ENCODE assay signal across 12 cellular contexts in the genomic region with DNA sequence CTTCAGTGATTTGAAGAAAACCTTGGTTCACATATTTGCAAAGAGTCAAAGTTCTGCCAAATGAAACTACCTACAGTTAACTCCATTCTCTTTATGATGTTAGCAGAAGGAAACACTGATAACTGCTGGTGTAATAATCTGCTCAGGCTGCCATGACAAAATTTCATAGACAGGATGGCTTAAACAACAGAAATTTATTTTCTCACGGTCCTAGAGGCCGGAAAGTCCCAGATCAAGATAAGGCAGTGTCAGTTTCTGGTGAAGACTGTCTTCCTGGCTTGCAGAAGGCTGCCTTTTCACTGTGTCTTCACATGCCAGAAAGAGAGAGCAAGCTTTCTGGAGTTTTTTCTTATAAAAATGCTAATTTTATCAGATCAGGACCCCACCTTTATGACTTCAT.
DNase-seq lines count a peak whose midpoint lies in the region; ATAC-seq and TF ChIP-seq lines count a peak whose summit lies in the region.
"Had no signal": no experiment of that assay in that cellular context is flagged by ENCODE, and none has a peak within 500 bp of the region (broad histone marks: within the 10 kb centered on the region; RNA-seq: fewer than 3 reads in every experiment).

No MANE protein-coding gene starts in this region.

- no peak for TF ChIP-seq CTCF in nephron progenitor cell (IDR thresholded peaks at IDR 0.05)

- peaks cover 0 to 3% of the 10 kb centered on the region in 2 experiments for H3K9me3 ChIP-seq in CD4-positive, CD25-positive, alpha-beta regulatory T cell (ENCODE audit: control insufficient read depth in 2 of 2, low read length in 2 of 2)

- H3K4me1 ChIP-seq in CD4-positive, CD25-positive, alpha-beta regulatory T cell (ENCODE audit: control insufficient read depth, insufficient read depth, low read length, poor library complexity, severe bottlenecking): peaks cover 15% of the 10 kb centered on the region

- no peaks in the 10 kb centered on the region for H3K36me3 Mint-ChIP-seq in CD4-positive, CD25-positive, alpha-beta regulatory T cell
- H3K36me3 Mint-ChIP-seq in T-helper 2 cell treated with Interferon-gamma antibody and Interleukin-4, amounts not matched to agents 5 μg/mL and 100 μg/mL, for 36 hours (ENCODE audit: low read depth): peaks cover 29% of the 10 kb centered on the region
- H3K36me3 Mint-ChIP-seq in nephron progenitor cell (ENCODE audit: low read depth): no peaks in the 10 kb centered on the region

- H3K4me3 Mint-ChIP-seq in CD4-positive, CD25-positive, alpha-beta regulatory T cell: peak overlapping the region in 1 of 4 donors; percentile 52
- H3K4me3 Mint-ChIP-seq in T-helper 2 cell treated with Interferon-gamma antibody and Interleukin-4, amounts not matched to agents 5 μg/mL and 100 μg/mL, for 36 hours: peak overlapping the region; percentile 62
- H3K4me3 Mint-ChIP-seq in nephron progenitor cell: no peak overlapping the region
- H3K4me3 Mint-ChIP-seq: stimulated activated naive CD8-positive, alpha-beta T cell treated with anti-CD3 and anti-CD28 coated beads, Interleukin-15, Interleukin-2, amounts not matched to agents 100 ng/mL and 50 ng/mL, for 24 hours; WTC11 had no signal

- peaks cover 0 to 10% (median 3%) of the 10 kb centered on the region in 7 donors for H3K9me3 Mint-ChIP-seq in CD4-positive, CD25-positive, alpha-beta regulatory T cell
- peaks cover 36% of the 10 kb centered on the region for H3K9me3 Mint-ChIP-seq in T-helper 2 cell treated with Interferon-gamma antibody and Interleukin-4, amounts not matched to agents 5 μg/mL and 100 μg/mL, for 36 hours
- H3K9me3 Mint-ChIP-seq in nephron progenitor cell: peaks cover 8% of the 10 kb centered on the region

- H3K36me3 ChIP-seq in CD4-positive, CD25-positive, alpha-beta regulatory T cell (ENCODE audit: control insufficient read depth, insufficient read depth, low read length): no peaks in the 10 kb centered on the region

- peak overlapping the region; percentile 56 for H3K4me3 ChIP-seq in CD4-positive, CD25-positive, alpha-beta regulatory T cell (ENCODE audit: low read depth, low read length)

- ATAC-seq in CD4-positive, CD25-positive, alpha-beta regulatory T cell (ENCODE audit: low read depth in 2 of 2): peak; percentile 34 to 65
- ATAC-seq in GM18909 (IDR thresholded peaks at IDR 0.05; ENCODE audit: poor library complexity, unreplicated experiment) (peak; percentile 91), HG03045 (IDR thresholded peaks at IDR 0.05; ENCODE audit: unreplicated experiment) (peak; percentile 83), GM19328 (IDR thresholded peaks at IDR 0.05; ENCODE audit: unreplicated experiment) (no peak)
- ATAC-seq: HCT116, WTC11 had no signal

- H3K27ac ChIP-seq in CD4-positive, CD25-positive, alpha-beta regulatory T cell (ENCODE audit: insufficient read depth, low read length, poor library complexity, severe bottlenecking): no peak overlapping the region

- peaks cover 6 to 24% (median 10%) of the 10 kb centered on the region in 4 donors for H3K4me1 Mint-ChIP-seq in CD4-positive, CD25-positive, alpha-beta regulatory T cell
- H3K4me1 Mint-ChIP-seq in T-helper 2 cell treated with Interferon-gamma antibody and Interleukin-4, amounts not matched to agents 5 μg/mL and 100 μg/mL, for 36 hours (ENCODE audit: low read depth): peaks cover 37% of the 10 kb centered on the region
- H3K4me1 Mint-ChIP-seq in nephron progenitor cell: no peaks in the 10 kb centered on the region
- H3K4me1 Mint-ChIP-seq: WTC11 had no signal

- peak overlapping the region in 2 of 3 donors; percentile 7 to 62 for H3K27ac Mint-ChIP-seq in CD4-positive, CD25-positive, alpha-beta regulatory T cell
- H3K27ac Mint-ChIP-seq in T-helper 2 cell treated with Interferon-gamma antibody and Interleukin-4, amounts not matched to agents 5 μg/mL and 100 μg/mL, for 36 hours: peak overlapping the region; percentile 50
- H3K27ac Mint-ChIP-seq in nephron progenitor cell: no peak overlapping the region
- H3K27ac Mint-ChIP-seq: stimulated activated naive CD8-positive, alpha-beta T cell treated with anti-CD3 and anti-CD28 coated beads, Interleukin-15, Interleukin-2, amounts not matched to agents 100 ng/mL and 50 ng/mL, for 24 hours; WTC11 had no signal

- no peaks in the 10 kb centered on the region for H3K27me3 ChIP-seq in CD4-positive, CD25-positive, alpha-beta regulatory T cell (ENCODE audit: control insufficient read depth, insufficient read depth, low read length)

- no peaks in the 10 kb centered on the region for H3K27me3 Mint-ChIP-seq in CD4-positive, CD25-positive, alpha-beta regulatory T cell
- H3K27me3 Mint-ChIP-seq in T-helper 2 cell treated with Interferon-gamma antibody and Interleukin-4, amounts not matched to agents 5 μg/mL and 100 μg/mL, for 36 hours (ENCODE audit: low read depth): no peaks in the 10 kb centered on the region
- H3K27me3 Mint-ChIP-seq in nephron progenitor cell (ENCODE audit: low read depth, poor library complexity): no peaks in the 10 kb centered on the region
- H3K27me3 Mint-ChIP-seq: stimulated activated naive CD8-positive, alpha-beta T cell treated with anti-CD3 and anti-CD28 coated beads, Interleukin-15, Interleukin-2, amounts not matched to agents 100 ng/mL and 50 ng/mL, for 24 hours had no signal

- peak in 2 of 3 donors; percentile 46 to 48 for DNase-seq in CD4-positive, CD25-positive, alpha-beta regulatory T cell
- DNase-seq in T-helper 2 cell treated with Interferon-gamma antibody and Interleukin-4, amounts not matched to agents 5 μg/mL and 100 μg/mL, for 36 hours (ENCODE audit: low spot score): peak; percentile 59
- no peak for DNase-seq in nephron progenitor cell
- DNase-seq in C1 segment of cervical spinal cord (lab: John Stamatoyannopoulos, UW): no peak
- no peak for DNase-seq in foreskin melanocyte
- DNase-seq: NCI-H2171 had no signal

Comparison
In these comparisons a context has a peak if more than half of its experiments do, and no peak if none do; other contexts are left out.
1. DNase-seq: peak in CD4-positive, CD25-positive, alpha-beta regulatory T cell (2 of 3) and T-helper 2 cell treated with Interferon-gamma antibody and Interleukin-4, amounts not matched to agents 5 μg/mL and 100 μg/mL, for 36 hours (single experiment); none in nephron progenitor cell (single experiment), C1 segment of cervical spinal cord (0 of 14) and foreskin melanocyte (single experiment).